ENCODE assay signal across 3 cellular contexts in the genomic region with DNA sequence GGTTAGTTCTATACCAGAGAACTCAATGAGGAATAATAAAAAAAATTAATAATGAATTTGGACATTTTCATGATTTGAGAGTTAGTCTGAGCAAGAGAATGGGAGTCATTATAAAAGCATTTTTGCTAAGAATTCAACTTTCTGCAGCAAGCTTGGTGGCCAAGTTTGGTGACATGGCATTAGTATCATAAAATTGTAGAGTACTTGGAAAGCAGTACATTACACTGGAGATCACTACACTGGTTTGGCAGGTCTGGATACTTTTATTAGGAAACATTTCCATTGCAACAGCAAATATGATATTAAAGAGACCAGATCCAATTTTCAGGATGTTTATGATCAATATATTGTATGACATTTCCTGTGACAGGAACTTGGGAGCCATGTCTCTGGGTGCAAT.
"Had no signal": no experiment of that assay in that cellular context is flagged by ENCODE, and none has a peak within 500 bp of the region (broad histone marks: within the 10 kb centered on the region; RNA-seq: fewer than 3 reads in every experiment).

No MANE protein-coding gene starts in this region.

- H3K4me3 ChIP-seq: GM12878 had no signal

- DNase-seq: GDM1, GF-D8 had no signal

- ATAC-seq: GM12878 had no signal
